In genomic region chr13:80251403-80251802, GRCh38 we compare ENCODE assay signal across 11 cellular contexts.
DNase-seq lines count a peak whose midpoint lies in the region; ATAC-seq and TF ChIP-seq lines count a peak whose summit lies in the region.
"Had no signal": no experiment of that assay in that cellular context is flagged by ENCODE, and none has a peak within 500 bp of the region (broad histone marks: within the 10 kb centered on the region; RNA-seq: fewer than 3 reads in every experiment).

No MANE protein-coding gene starts in this region.

- H3K4me3 ChIP-seq in MM.1S (ENCODE audit: low read length): no peak overlapping the region
- H3K4me3 ChIP-seq in foreskin fibroblast (ENCODE audit: low read depth in 1 of 2, low read length in 2 of 2): no peak overlapping the region

- no peaks in the 10 kb centered on the region for H3F3A ChIP-seq in MM.1S (ENCODE audit: insufficient read depth, low read length)

- H3K36me3 ChIP-seq in MM.1S (replicated peaks; ENCODE audit: insufficient read depth, low read length): no peaks in the 10 kb centered on the region
- H3K36me3 ChIP-seq: neutrophil had no signal

- DNase-seq in DMS153 treated with DMSO at 0.1 percent for 48 hours (lab: John Stamatoyannopoulos, UW; ENCODE audit: unreplicated experiment): peak; percentile 26
- DNase-seq in MM.1S: peak; percentile 17
- DNase-seq in foreskin fibroblast: peak; percentile 60 to 83
- DNase-seq in NCI-H187 treated with DMSO at 0.1 percent for 48 hours (lab: John Stamatoyannopoulos, UW): no peak
- DNase-seq: SW 1271, trophoblast cell had no signal

- no peak overlapping the region for H2AFZ ChIP-seq in MM.1S (ENCODE audit: low read length)

- no peaks in the 10 kb centered on the region for H3K9me3 ChIP-seq in MM.1S (replicated peaks; ENCODE audit: insufficient read depth, low read length)
- H3K9me3 ChIP-seq: neutrophil had no signal

- H3K27ac ChIP-seq in MM.1S (ENCODE audit: low read length): no peak overlapping the region
- H3K27ac ChIP-seq: neutrophil had no signal

- no peak overlapping the region for H3K4me2 ChIP-seq in MM.1S (ENCODE audit: low read depth, low read length)

- H3K9me2 ChIP-seq in MM.1S (replicated peaks; ENCODE audit: insufficient read depth, low read length): no peaks in the 10 kb centered on the region

- peak; percentile 65 for ATAC-seq in SK-N-SH treated with all-trans-retinoic acid at 6 μM for 48 hours
- no peak for ATAC-seq in HG03521 (IDR thresholded peaks at IDR 0.05; ENCODE audit: unreplicated experiment)
- ATAC-seq in GM21717 (IDR thresholded peaks at IDR 0.05; ENCODE audit: unreplicated experiment): no peak
- ATAC-seq in GM21390 (IDR thresholded peaks at IDR 0.05; ENCODE audit: unreplicated experiment): no peak

- H3K27me3 ChIP-seq in MM.1S (replicated peaks; ENCODE audit: insufficient read depth, low read length): no peaks in the 10 kb centered on the region
- H3K27me3 ChIP-seq: neutrophil had no signal

- no peaks in the 10 kb centered on the region for H3K79me2 ChIP-seq in MM.1S (ENCODE audit: low read length)

- no peaks in the 10 kb centered on the region for H3K4me1 ChIP-seq in MM.1S (ENCODE audit: low read length)

- H4K20me1 ChIP-seq in MM.1S (ENCODE audit: insufficient read depth, low read length): no peaks in the 10 kb centered on the region

- TF ChIP-seq CTCF in MM.1S (IDR thresholded peaks at IDR 0.05; ENCODE audit: low read length) (no peak), foreskin fibroblast (IDR thresholded peaks at IDR 0.05; ENCODE audit: low read depth, low read length) (no peak)

- H3K9ac ChIP-seq in MM.1S (ENCODE audit: low read length): no peak overlapping the region

TF ChIP-seq in SK-N-SH treated with all-trans-retinoic acid at 6 μM for 48 hours, 23 proteins besides CTCF, POLR2A, EP300 and RAD21:
- TF ChIP-seq ESRRG (CRISPR knock-in tag; IDR thresholded peaks at IDR 0.05) (no peak), CSRNP3 (CRISPR knock-in tag; IDR thresholded peaks at IDR 0.05) (no peak), TOX (CRISPR knock-in tag; IDR thresholded peaks at IDR 0.05; ENCODE audit: borderline replicate concordance) (no peak), ZC3H10 (CRISPR knock-in tag; IDR thresholded peaks at IDR 0.05) (no peak), RARB (CRISPR knock-in tag; IDR thresholded peaks at IDR 0.05) (0 out of 2 replicates have a peak, but pooled peaks have one; percentile 9), ISL1 (CRISPR knock-in tag; IDR thresholded peaks at IDR 0.05) (peak; percentile 56), TCF4 (CRISPR knock-in tag; IDR thresholded peaks at IDR 0.05; ENCODE audit: borderline replicate concordance) (no peak)
